Comparison of ENCODE assay signal across 6 cellular contexts in the genomic region with DNA sequence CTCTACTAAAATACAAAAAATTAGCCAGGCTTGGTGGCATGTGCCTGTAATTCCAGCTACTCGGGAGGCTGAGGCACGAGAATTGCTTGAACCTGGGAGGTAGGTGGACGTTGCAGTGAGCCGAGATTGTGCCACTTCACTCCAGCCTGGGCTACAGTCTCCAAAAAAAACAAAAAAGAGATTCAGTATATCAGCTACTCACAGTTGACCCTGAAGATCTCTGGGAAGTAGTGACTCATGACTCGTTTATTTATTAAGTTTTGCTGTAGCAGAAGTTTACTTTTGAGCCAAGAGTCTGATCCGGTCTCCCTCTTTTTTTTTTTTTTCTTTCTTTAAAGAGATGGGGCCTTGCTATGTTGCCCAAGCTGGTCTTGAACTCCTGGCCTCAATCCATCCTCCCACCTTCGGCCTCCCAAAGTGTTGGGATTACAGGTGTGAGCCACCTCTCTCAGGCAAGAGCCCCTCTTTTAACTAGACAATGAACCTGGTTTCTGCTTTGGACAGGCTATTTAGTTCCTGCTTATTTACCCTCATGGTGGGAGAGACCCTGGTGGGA. TPM values are rescaled to one million over a fixed set of nuclear protein-coding genes. Genes with fewer than 3 reads are reported as not detected.
DNase-seq lines count a peak whose midpoint lies in the region; ATAC-seq, FAIRE-seq and TF ChIP-seq lines count a peak whose summit lies in the region.

No MANE protein-coding gene starts in this region.

- DNase-seq in left ventricle myocardium superior: no peak
- no peak for DNase-seq in NCI-H2029 (lab: John Stamatoyannopoulos, UW)

- ATAC-seq in left ventricle myocardium superior (peak; percentile 46), GM18498 (IDR thresholded peaks at IDR 0.05; ENCODE audit: unreplicated experiment) (no peak), HG02798 (IDR thresholded peaks at IDR 0.05; ENCODE audit: poor library complexity, unreplicated experiment) (no peak)

- peak; percentile 92 for FAIRE-seq in A204.1 (lab: Jason Lieb, UNC)

- intact Hi-C loops in left ventricle myocardium superior (cut with micrococcal nuclease): no loop called here

- 0 out of 2 replicates have a peak, but pooled peaks have one; percentile 2 for TF ChIP-seq POLR2A in Raji (IDR thresholded peaks at IDR 0.05; ENCODE audit: insufficient read depth, low read depth, low read length)

RNA-seq across cellular contexts. Expression of a gene that starts 4.4 kb away (rescaled TPM):
- total RNA-seq in left ventricle myocardium superior: 47.0 TPM

RNA-seq across cellular contexts. Expression of a gene that starts 8.7 kb away (rescaled TPM):
- 16.2 TPM for total RNA-seq in left ventricle myocardium superior

RNA-seq across cellular contexts. Expression of a gene that starts 12.7 kb away (rescaled TPM):
- 3.1 TPM for total RNA-seq in left ventricle myocardium superior

RNA-seq across cellular contexts. Expression of a gene that starts 18.3 kb away (rescaled TPM):
- total RNA-seq in left ventricle myocardium superior: 101 TPM

RNA-seq across cellular contexts. Expression of a gene that starts 34.1 kb away (rescaled TPM):
- 55.2 TPM for total RNA-seq in left ventricle myocardium superior
